1 cellular context compared by ENCODE assay signal in genomic region chr9:86353591-86354047, GRCh38.
TF ChIP-seq lines count a peak whose summit lies in the region.

No MANE protein-coding gene starts in this region.

TF ChIP-seq in HCT116, 20 proteins besides CTCF, POLR2A, EP300 and RAD21 (continued from another document):
- TF ChIP-seq REST (IDR thresholded peaks at IDR 0.05; ENCODE audit: low read depth) (no peak), SIN3A (IDR thresholded peaks at IDR 0.05; ENCODE audit: low read depth) (peak; percentile 51; the same call in 1 of the 2 replicates), YY1 (IDR thresholded peaks at IDR 0.05; ENCODE audit: extremely low read depth, insufficient replicate concordance, low read depth, low read length) (no peak), ELF1 (IDR thresholded peaks at IDR 0.05; ENCODE audit: borderline replicate concordance, low read depth) (no peak)
